1 cellular context compared by ENCODE assay signal in the genomic region with DNA sequence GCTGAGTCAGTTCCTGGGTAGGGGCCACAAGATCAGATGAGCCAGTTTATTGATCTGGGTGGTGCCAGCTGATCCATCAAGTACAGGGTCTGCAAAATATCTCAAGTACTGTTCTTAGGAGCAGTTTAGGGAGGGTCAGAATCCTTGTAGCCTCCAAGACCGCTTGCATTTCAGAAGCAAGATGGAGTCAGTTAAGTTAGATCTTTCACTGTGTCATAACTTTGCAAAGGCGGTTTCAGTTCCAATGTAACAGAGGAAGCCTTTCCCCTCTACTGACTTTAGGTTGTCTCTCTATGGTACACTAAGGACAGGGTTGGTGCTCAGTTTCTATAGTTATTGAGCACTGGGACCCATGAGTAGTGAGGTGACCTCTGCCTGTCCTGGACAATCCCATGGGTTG.
A peak's percentile ranks its signal among the peaks of the same experiment; 100 is the strongest.
TF ChIP-seq lines count a peak whose summit lies in the region.

No MANE protein-coding gene starts in this region.

TF ChIP-seq in K562, 482 proteins besides CTCF, POLR2A, EP300 and RAD21 (continues in another document):
- TF ChIP-seq KDM1A (IDR thresholded peaks at IDR 0.05) (no peak), PML (IDR thresholded peaks at IDR 0.05; ENCODE audit: low read length) (no peak), NCOA2 (IDR thresholded peaks at IDR 0.05; ENCODE audit: partially characterized antibody in 2 of 2) (no peak), MEIS2 (IDR thresholded peaks at IDR 0.05; ENCODE audit: partially characterized antibody) (no peak), MXI1 (IDR thresholded peaks at IDR 0.05; ENCODE audit: low read depth, low read length) (no peak), SMARCE1 (IDR thresholded peaks at IDR 0.05) (no peak), CREB3L1 (IDR thresholded peaks at IDR 0.05; ENCODE audit: borderline replicate concordance, low read depth) (no peak), PKNOX1 (IDR thresholded peaks at IDR 0.05) (no peak), ZNF24 (IDR thresholded peaks at IDR 0.05) (no peak), WHSC1 (IDR thresholded peaks at IDR 0.05; ENCODE audit: low read length) (no peak), ZNF239 (CRISPR knock-in tag; IDR thresholded peaks at IDR 0.05) (no peak), FOXM1 (IDR thresholded peaks at IDR 0.05; ENCODE audit: low read depth) (no peak), FOXM1 (CRISPR knock-in tag; IDR thresholded peaks at IDR 0.05; ENCODE audit: low read depth) (no peak), CREB3 (tag; conservative IDR thresholded peaks at IDR 0.05; ENCODE audit: low read depth) (peak; percentile 94), DMBX1 (CRISPR knock-in tag; IDR thresholded peaks at IDR 0.05; ENCODE audit: borderline replicate concordance) (peak; percentile 89), STAG1 (CRISPR knock-in tag; IDR thresholded peaks at IDR 0.05; ENCODE audit: borderline replicate concordance) (no peak), BCOR (IDR thresholded peaks at IDR 0.05) (no peak), RFX1 (IDR thresholded peaks at IDR 0.05) (no peak), NR3C1 (CRISPR knock-in tag; IDR thresholded peaks at IDR 0.05) (no peak), POLR3A (IDR thresholded peaks at IDR 0.05; ENCODE audit: borderline replicate concordance, extremely low read depth, insufficient read depth, insufficient read length) (no peak), CREB1 (IDR thresholded peaks at IDR 0.05) (no peak), CREB1 (CRISPR knock-in tag; IDR thresholded peaks at IDR 0.05) (no peak), JUNB (CRISPR knock-in tag; conservative IDR thresholded peaks at IDR 0.05) (no peak), LARP7 (IDR thresholded peaks at IDR 0.05) (no peak), RB1 (IDR thresholded peaks at IDR 0.05; ENCODE audit: low read depth) (no peak), ETV1 (tag; conservative IDR thresholded peaks at IDR 0.05; ENCODE audit: low read depth) (no peak), RBM17 (IDR thresholded peaks at IDR 0.05; ENCODE audit: borderline replicate concordance, low read depth, low read length) (no peak), GABPA (tag; conservative IDR thresholded peaks at IDR 0.05; ENCODE audit: low read depth) (no peak), ETS2 (tag; IDR thresholded peaks at IDR 0.05; ENCODE audit: borderline replicate concordance, poor library complexity, severe bottlenecking) (no peak), PHF21A (IDR thresholded peaks at IDR 0.05; ENCODE audit: borderline replicate concordance, low read depth) (no peak), HEY1 (CRISPR knock-in tag; IDR thresholded peaks at IDR 0.05; ENCODE audit: borderline replicate concordance) (no peak), ZBTB12 (CRISPR knock-in tag; IDR thresholded peaks at IDR 0.05) (peak; percentile 22; the same call in 1 of the 2 replicates), NCOA6 (IDR thresholded peaks at IDR 0.05) (no peak), NR2C2 (CRISPR knock-in tag; IDR thresholded peaks at IDR 0.05) (no peak), NR2C2 (tag; IDR thresholded peaks at IDR 0.05) (0 out of 2 replicates have a peak, but pooled peaks have one; percentile 10), TEAD1 (CRISPR knock-in tag; IDR thresholded peaks at IDR 0.05) (peak in 1 of 2 experiments; percentile 66; a peak in 2 of 4 replicates), ZNF140 (CRISPR knock-in tag; IDR thresholded peaks at IDR 0.05) (no peak), E2F3 (CRISPR knock-in tag; IDR thresholded peaks at IDR 0.05) (0 out of 2 replicates have a peak, but pooled peaks have one; percentile 16), ETV5 (CRISPR knock-in tag; IDR thresholded peaks at IDR 0.05; ENCODE audit: low read depth) (no peak), ZFP1 (CRISPR knock-in tag; IDR thresholded peaks at IDR 0.05) (0 out of 2 replicates have a peak, but pooled peaks have one; percentile 48), ZKSCAN8 (CRISPR knock-in tag; IDR thresholded peaks at IDR 0.05) (peak; percentile 52; the same call in 1 of the 2 replicates), NELFE (IDR thresholded peaks at IDR 0.05; ENCODE audit: insufficient read depth, insufficient read length) (no peak), RBM39 (optimal IDR thresholded peaks at IDR 0.05; ENCODE audit: low read depth, low read length) (no peak), NR2C1 (IDR thresholded peaks at IDR 0.05) (no peak), NR2C1 (tag; IDR thresholded peaks at IDR 0.05) (peak; percentile 76), ZNF644 (tag; IDR thresholded peaks at IDR 0.05; ENCODE audit: low read depth) (peak; percentile 68; the same call in 1 of the 2 replicates), ZNF740 (CRISPR knock-in tag; IDR thresholded peaks at IDR 0.05) (no peak), ZNF740 (tag; IDR thresholded peaks at IDR 0.05) (peak in 1 of 2 experiments; percentile 82; a peak in 2 of 4 replicates), ZNF668 (CRISPR knock-in tag; IDR thresholded peaks at IDR 0.05) (peak; percentile 78; the same call in 1 of the 2 replicates), KLF1 (tag; IDR thresholded peaks at IDR 0.05) (no peak), POLR2B (IDR thresholded peaks at IDR 0.05; ENCODE audit: low read depth, partially characterized antibody) (no peak), TAF7 (tag; IDR thresholded peaks at IDR 0.05) (peak; percentile 35; the same call in 1 of the 2 replicates), NKRF (IDR thresholded peaks at IDR 0.05; ENCODE audit: borderline replicate concordance) (no peak), GABPB1 (CRISPR knock-in tag; IDR thresholded peaks at IDR 0.05) (no peak), HIVEP1 (CRISPR knock-in tag; IDR thresholded peaks at IDR 0.05) (no peak), ID3 (CRISPR knock-in tag; IDR thresholded peaks at IDR 0.05) (no peak), ID3 (tag; IDR thresholded peaks at IDR 0.05) (peak; percentile 62)
- TF ChIP-seq, protein P1, sequence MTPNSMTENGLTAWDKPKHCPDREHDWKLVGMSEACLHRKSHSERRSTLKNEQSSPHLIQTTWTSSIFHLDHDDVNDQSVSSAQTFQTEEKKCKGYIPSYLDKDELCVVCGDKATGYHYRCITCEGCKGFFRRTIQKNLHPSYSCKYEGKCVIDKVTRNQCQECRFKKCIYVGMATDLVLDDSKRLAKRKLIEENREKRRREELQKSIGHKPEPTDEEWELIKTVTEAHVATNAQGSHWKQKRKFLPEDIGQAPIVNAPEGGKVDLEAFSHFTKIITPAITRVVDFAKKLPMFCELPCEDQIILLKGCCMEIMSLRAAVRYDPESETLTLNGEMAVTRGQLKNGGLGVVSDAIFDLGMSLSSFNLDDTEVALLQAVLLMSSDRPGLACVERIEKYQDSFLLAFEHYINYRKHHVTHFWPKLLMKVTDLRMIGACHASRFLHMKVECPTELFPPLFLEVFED (CRISPR knock-in tag; conservative IDR thresholded peaks at IDR 0.05) = no peak
- TF ChIP-seq, protein P2, sequence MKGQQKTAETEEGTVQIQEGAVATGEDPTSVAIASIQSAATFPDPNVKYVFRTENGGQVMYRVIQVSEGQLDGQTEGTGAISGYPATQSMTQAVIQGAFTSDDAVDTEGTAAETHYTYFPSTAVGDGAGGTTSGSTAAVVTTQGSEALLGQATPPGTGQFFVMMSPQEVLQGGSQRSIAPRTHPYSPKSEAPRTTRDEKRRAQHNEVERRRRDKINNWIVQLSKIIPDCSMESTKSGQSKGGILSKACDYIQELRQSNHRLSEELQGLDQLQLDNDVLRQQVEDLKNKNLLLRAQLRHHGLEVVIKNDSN (CRISPR knock-in tag; IDR thresholded peaks at IDR 0.05) = no peak
- TF ChIP-seq, protein P3, sequence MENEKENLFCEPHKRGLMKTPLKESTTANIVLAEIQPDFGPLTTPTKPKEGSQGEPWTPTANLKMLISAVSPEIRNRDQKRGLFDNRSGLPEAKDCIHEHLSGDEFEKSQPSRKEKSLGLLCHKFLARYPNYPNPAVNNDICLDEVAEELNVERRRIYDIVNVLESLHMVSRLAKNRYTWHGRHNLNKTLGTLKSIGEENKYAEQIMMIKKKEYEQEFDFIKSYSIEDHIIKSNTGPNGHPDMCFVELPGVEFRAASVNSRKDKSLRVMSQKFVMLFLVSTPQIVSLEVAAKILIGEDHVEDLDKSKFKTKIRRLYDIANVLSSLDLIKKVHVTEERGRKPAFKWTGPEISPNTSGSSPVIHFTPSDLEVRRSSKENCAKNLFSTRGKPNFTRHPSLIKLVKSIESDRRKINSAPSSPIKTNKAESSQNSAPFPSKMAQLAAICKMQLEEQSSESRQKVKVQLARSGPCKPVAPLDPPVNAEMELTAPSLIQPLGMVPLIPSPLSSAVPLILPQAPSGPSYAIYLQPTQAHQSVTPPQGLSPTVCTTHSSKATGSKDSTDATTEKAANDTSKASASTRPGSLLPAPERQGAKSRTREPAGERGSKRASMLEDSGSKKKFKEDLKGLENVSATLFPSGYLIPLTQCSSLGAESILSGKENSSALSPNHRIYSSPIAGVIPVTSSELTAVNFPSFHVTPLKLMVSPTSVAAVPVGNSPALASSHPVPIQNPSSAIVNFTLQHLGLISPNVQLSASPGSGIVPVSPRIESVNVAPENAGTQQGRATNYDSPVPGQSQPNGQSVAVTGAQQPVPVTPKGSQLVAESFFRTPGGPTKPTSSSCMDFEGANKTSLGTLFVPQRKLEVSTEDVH (IDR thresholded peaks at IDR 0.05; ENCODE audit: low read depth, partially characterized antibody) = no peak
- TF ChIP-seq, protein P4, sequence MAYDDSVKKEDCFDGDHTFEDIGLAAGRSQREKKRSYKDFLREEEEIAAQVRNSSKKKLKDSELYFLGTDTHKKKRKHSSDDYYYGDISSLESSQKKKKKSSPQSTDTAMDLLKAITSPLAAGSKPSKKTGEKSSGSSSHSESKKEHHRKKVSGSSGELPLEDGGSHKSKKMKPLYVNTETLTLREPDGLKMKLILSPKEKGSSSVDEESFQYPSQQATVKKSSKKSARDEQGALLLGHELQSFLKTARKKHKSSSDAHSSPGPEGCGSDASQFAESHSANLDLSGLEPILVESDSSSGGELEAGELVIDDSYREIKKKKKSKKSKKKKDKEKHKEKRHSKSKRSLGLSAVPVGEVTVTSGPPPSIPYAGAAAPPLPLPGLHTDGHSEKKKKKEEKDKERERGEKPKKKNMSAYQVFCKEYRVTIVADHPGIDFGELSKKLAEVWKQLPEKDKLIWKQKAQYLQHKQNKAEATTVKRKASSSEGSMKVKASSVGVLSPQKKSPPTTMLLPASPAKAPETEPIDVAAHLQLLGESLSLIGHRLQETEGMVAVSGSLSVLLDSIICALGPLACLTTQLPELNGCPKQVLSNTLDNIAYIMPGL (CRISPR knock-in tag; IDR thresholded peaks at IDR 0.05) = no peak
